ENCODE assay signal across 8 cellular contexts in genomic region chr20:49320460-49320859, GRCh38. TPM values are rescaled to one million over a fixed set of nuclear protein-coding genes. Genes with fewer than 3 reads are reported as not detected.
DNase-seq lines count a peak whose midpoint lies in the region; ATAC-seq and TF ChIP-seq lines count a peak whose summit lies in the region.

No MANE protein-coding gene starts in this region.

- peak; percentile 41 for TF ChIP-seq CTCF in 22Rv1 (IDR thresholded peaks at IDR 0.05)
- peak; percentile 3 for TF ChIP-seq CTCF in GM10248 (IDR thresholded peaks at IDR 0.05; ENCODE audit: control extremely low read depth, extremely low read depth, low read depth, missing control alignments)
- TF ChIP-seq CTCF in fibroblast of pulmonary artery (IDR thresholded peaks at IDR 0.05; ENCODE audit: low read length, missing control alignments) = peak; percentile 62

- no peak overlapping the region for H3K4me3 ChIP-seq in fibroblast of pulmonary artery (replicated peaks; ENCODE audit: low read depth, low read length)

- ATAC-seq in HG03378 (IDR thresholded peaks at IDR 0.05; ENCODE audit: unreplicated experiment) (no peak), HG03442 (IDR thresholded peaks at IDR 0.05; ENCODE audit: unreplicated experiment) (no peak), GM18873 (IDR thresholded peaks at IDR 0.05; ENCODE audit: low FRiP score, unreplicated experiment) (no peak)

- DNase-seq in GM10248 (ENCODE audit: extremely low spot score) (no peak), RPMI7951 (ENCODE audit: low read depth) (peak; percentile 67), fibroblast of pulmonary artery (ENCODE audit: low read depth) (peak; percentile 71)
- no peak for DNase-seq in effector CD8-positive, alpha-beta T cell (lab: John Stamatoyannopoulos, UW)

- CTCF ChIA-PET in GM10248 (lab: Yijun Ruan, JAX) = interaction anchor here (1.0 to 1.5 kb wide), 7 partner anchors 10 to 173 kb away, joined by 3 to 4 read pairs (median 3); no protein-coding TSS in a partner anchor

- H3K27ac ChIP-seq in 22Rv1 = no peak overlapping the region

- POLR2A ChIA-PET in GM10248 (lab: Yijun Ruan, JAX) = no interaction called here

RNA-seq across cellular contexts. Expression of gene ZNFX1, which starts 42.6 kb away (rescaled TPM):
- 38.3 and 42.3 TPM in 2 replicates for total RNA-seq in RPMI7951 (2014; rRNA removed; shearing (Covaris generic))

Comparison
In these comparisons a context has a peak if more than half of its experiments do, and no peak if none do; other contexts are left out.
1. CTCF ChIP-seq: peak in every context shown above with its lines; median percentile 62 in fibroblast of pulmonary artery; 41 in 22Rv1; 3 in GM10248.
2. DNase-seq: peak in RPMI7951 (single experiment) and fibroblast of pulmonary artery (single experiment); none in GM10248 (single experiment) and effector CD8-positive, alpha-beta T cell (single experiment).